ENCODE assay signal across 27 cellular contexts in the genomic region with DNA sequence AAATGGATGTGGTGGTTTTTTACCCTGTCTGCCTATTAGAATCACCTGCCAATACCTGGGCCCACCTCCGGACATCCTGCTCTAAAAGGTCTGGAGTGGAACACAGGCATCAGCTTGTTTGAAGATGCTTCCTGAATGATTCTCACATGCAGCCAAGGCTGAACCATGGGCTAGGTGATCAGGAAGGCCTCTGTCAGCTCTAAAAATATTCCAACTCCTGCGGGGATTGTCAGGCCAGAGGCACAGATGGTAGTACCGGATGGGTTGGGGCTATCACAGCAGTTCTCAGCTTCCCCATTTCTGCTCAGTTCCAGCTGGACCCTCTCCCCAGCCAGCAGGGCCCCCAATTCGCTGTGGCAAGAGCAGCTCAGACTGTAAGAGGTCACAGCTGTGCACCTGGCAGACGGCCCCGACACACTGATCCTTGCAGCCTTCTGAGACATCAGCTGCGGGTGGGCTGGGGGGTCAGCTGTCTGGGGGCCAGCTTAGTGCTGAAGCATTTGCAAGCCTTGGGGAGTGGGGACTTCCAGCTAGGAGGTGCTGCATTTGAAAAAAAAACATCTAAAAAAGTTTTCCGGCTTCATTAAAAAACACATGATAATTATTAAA. TPM values are rescaled to one million over a fixed set of nuclear protein-coding genes. Genes with fewer than 3 reads are reported as not detected.
DNase-seq lines count a peak whose midpoint lies in the region; ATAC-seq and TF ChIP-seq lines count a peak whose summit lies in the region.
"Had no signal": no experiment of that assay in that cellular context is flagged by ENCODE, and none has a peak within 500 bp of the region (broad histone marks: within the 10 kb centered on the region; RNA-seq: fewer than 3 reads in every experiment).

No MANE protein-coding gene starts in this region.

- H3K4me1 Mint-ChIP-seq in glutamatergic neuron (ENCODE audit: low read depth, unreplicated experiment) = peaks cover 15% of the 10 kb centered on the region
- H3K4me1 Mint-ChIP-seq: B cell; natural killer cell; stimulated activated effector memory CD8-positive, alpha-beta T cell treated with anti-CD3 and anti-CD28 coated beads, Interleukin-12 subunit alpha, Interleukin-12 subunit beta, amount 100 ng/mL, for 72 hours had no signal

- POLR2A ChIA-PET in Panc1 (lab: Charles Lee) = no interaction called here

- TF ChIP-seq CTCF in Panc1 (IDR thresholded peaks at IDR 0.05) (no peak), glutamatergic neuron (IDR thresholded peaks at IDR 0.05; ENCODE audit: partially characterized antibody, unreplicated experiment) (no peak)

- BruUV-seq in Panc1 (replicated peaks; lab: Mats Ljungman, UMichigan) = no TSS peak

- DNase-seq in DMS 273 (lab: John Stamatoyannopoulos, UW; ENCODE audit: unreplicated experiment) (peak; percentile 96), NAMALWA (ENCODE audit: low spot score) (peak; percentile 28), Panc1 (ENCODE audit: low read depth, low spot score) (no peak), glutamatergic neuron (peak; percentile 83), putamen (ENCODE audit: low spot score) (no peak), NCI-H128 (lab: John Stamatoyannopoulos, UW; ENCODE audit: unreplicated experiment) (no peak)
- DNase-seq: activated CD8-positive, alpha-beta T cell treated with anti-CD3 and anti-CD28 coated beads, Interleukin-2, amount 10 ng/mL, durations not matched to agents 7 days and 5 days; activated naive CD4-positive, alpha-beta T cell treated with anti-CD3 and anti-CD28 coated beads, Interleukin-2, amount 50 U/mL, for 16 hours; body of pancreas; DMS53; foreskin fibroblast; HCEC 1CT; heart left ventricle; lower lobe of right lung; natural killer cell; NCI-H1105 treated with DMSO at 0.1 percent for 48 hours; NCI-H2081; PC-3; Right ventricle myocardium superior; transverse colon had no signal

- H3K27ac Mint-ChIP-seq in glutamatergic neuron (ENCODE audit: unreplicated experiment) = peak overlapping the region; percentile 92
- H3K27ac Mint-ChIP-seq: activated CD8-positive, alpha-beta T cell treated with anti-CD3 and anti-CD28 coated beads, Interleukin-2, amount 10 ng/mL, durations not matched to agents 7 days and 5 days; B cell; natural killer cell; stimulated activated effector memory CD8-positive, alpha-beta T cell treated with anti-CD3 and anti-CD28 coated beads, Interleukin-12 subunit alpha, Interleukin-12 subunit beta, amount 100 ng/mL, for 72 hours; T-helper 2 cell treated with Interferon-gamma antibody and Interleukin-4, amounts not matched to agents 5 μg/mL and 100 μg/mL, for 36 hours had no signal

- CTCF ChIA-PET in Panc1 (lab: Charles Lee) = interaction anchor here (0.5 kb wide), 1 partner anchor 18 kb away, joined by 3 read pairs; no protein-coding TSS in a partner anchor

- H3K4me1 ChIP-seq in Panc1 (ENCODE audit: control insufficient read depth, insufficient read depth, low read length) = no peaks in the 10 kb centered on the region
- H3K4me1 ChIP-seq: body of pancreas, esophagus muscularis mucosa, lower lobe of right lung, transverse colon had no signal

- H3K9me3 Mint-ChIP-seq in glutamatergic neuron (ENCODE audit: unreplicated experiment) = peaks cover 14% of the 10 kb centered on the region
- H3K9me3 Mint-ChIP-seq: natural killer cell; stimulated activated effector memory CD8-positive, alpha-beta T cell treated with anti-CD3 and anti-CD28 coated beads, Interleukin-12 subunit alpha, Interleukin-12 subunit beta, amount 100 ng/mL, for 72 hours; T-helper 2 cell treated with Interferon-gamma antibody and Interleukin-4, amounts not matched to agents 5 μg/mL and 100 μg/mL, for 36 hours had no signal

- H3K4me3 Mint-ChIP-seq in glutamatergic neuron (ENCODE audit: unreplicated experiment) = peak overlapping the region; percentile 60
- H3K4me3 Mint-ChIP-seq: activated CD8-positive, alpha-beta T cell treated with anti-CD3 and anti-CD28 coated beads, Interleukin-2, amount 10 ng/mL, durations not matched to agents 7 days and 5 days; B cell; natural killer cell; stimulated activated effector memory CD8-positive, alpha-beta T cell treated with anti-CD3 and anti-CD28 coated beads, Interleukin-12 subunit alpha, Interleukin-12 subunit beta, amount 100 ng/mL, for 72 hours; T-helper 2 cell treated with Interferon-gamma antibody and Interleukin-4, amounts not matched to agents 5 μg/mL and 100 μg/mL, for 36 hours had no signal

- H3K27me3 ChIP-seq in Panc1 (ENCODE audit: control insufficient read depth, insufficient read depth, low read length) = peaks cover 5% of the 10 kb centered on the region
- H3K27me3 ChIP-seq: body of pancreas had no signal

- H3K27me3 Mint-ChIP-seq in glutamatergic neuron (ENCODE audit: unreplicated experiment) = peaks cover 11% of the 10 kb centered on the region

- no peak overlapping the region for H3K27ac ChIP-seq in Panc1 (ENCODE audit: low read length)
- H3K27ac ChIP-seq: body of pancreas, esophagus muscularis mucosa, heart left ventricle, lower lobe of right lung, transverse colon had no signal

- 0 out of 2 replicates have a peak, but pooled peaks have one; percentile 34 for ATAC-seq in Panc1
- ATAC-seq in GM19395 (IDR thresholded peaks at IDR 0.05; ENCODE audit: unreplicated experiment) = no peak
- no peak for ATAC-seq in HG03342 (IDR thresholded peaks at IDR 0.05; ENCODE audit: unreplicated experiment)
- ATAC-seq: activated CD8-positive, alpha-beta T cell treated with anti-CD3 and anti-CD28 coated beads, Interleukin-2, amount 10 ng/mL, durations not matched to agents 7 days and 5 days; body of pancreas; heart left ventricle; lower lobe of right lung; natural killer cell; PC-3; stimulated activated effector memory CD8-positive, alpha-beta T cell treated with anti-CD3 and anti-CD28 coated beads, Interleukin-12 subunit alpha, Interleukin-12 subunit beta, amount 100 ng/mL, for 72 hours had no signal

- intact Hi-C loops in Panc1 (cut with micrococcal nuclease; ENCODE audit: unreplicated experiment) = no loop called here

- no peak overlapping the region for H3K4me3 ChIP-seq in Panc1 (ENCODE audit: low read depth in 2 of 2, low read length in 2 of 2)
- H3K4me3 ChIP-seq: body of pancreas, esophagus muscularis mucosa, heart left ventricle, lower lobe of right lung, transverse colon had no signal

- H3K36me3 Mint-ChIP-seq in glutamatergic neuron (ENCODE audit: unreplicated experiment) = no peaks in the 10 kb centered on the region
- H3K36me3 Mint-ChIP-seq: natural killer cell; stimulated activated effector memory CD8-positive, alpha-beta T cell treated with anti-CD3 and anti-CD28 coated beads, Interleukin-12 subunit alpha, Interleukin-12 subunit beta, amount 100 ng/mL, for 72 hours had no signal

- no peaks in the 10 kb centered on the region for H3K9me3 ChIP-seq in Panc1 (ENCODE audit: control insufficient read depth, insufficient read depth, low read depth, low read length)
- H3K9me3 ChIP-seq: body of pancreas, esophagus muscularis mucosa, lower lobe of right lung, transverse colon had no signal

- no peaks in the 10 kb centered on the region for H3K36me3 ChIP-seq in Panc1 (ENCODE audit: control insufficient read depth, insufficient read depth, low read length)
- H3K36me3 ChIP-seq: esophagus muscularis mucosa, heart left ventricle, lower lobe of right lung, transverse colon had no signal

- in situ Hi-C loops in Panc1 (cut with HindIII; ENCODE audit: low pct_unique_long_range_greater_than_20kb, low sequenced_read_pairs) = no loop called here

RNA-seq across cellular contexts. Expression of gene TCF7L1, which starts 43.6 kb away (rescaled TPM):
- total RNA-seq in Panc1 (2021; ENCODE audit: unreplicated experiment) = 30.4 TPM
- polyA plus RNA-seq in Panc1 (2012; ENCODE audit: insufficient read length) = 40.2 TPM
- 6.6 TPM for total RNA-seq in glutamatergic neuron (ENCODE audit: unreplicated experiment)
- total RNA-seq: activated CD8-positive, alpha-beta T cell treated with anti-CD3 and anti-CD28 coated beads, Interleukin-2, amount 10 ng/mL, durations not matched to agents 7 days and 5 days; mononuclear cell; natural killer cell had no signal

Comparison
In these comparisons a context has a peak if more than half of its experiments do, and no peak if none do; other contexts are left out.
1. DNase-seq: peak in DMS 273 (single experiment), NAMALWA (single experiment) and glutamatergic neuron (single experiment); none in Panc1 (single experiment), putamen (single experiment) and NCI-H128 (single experiment).